ENCODE assay signal across 9 cellular contexts in the genomic region with DNA sequence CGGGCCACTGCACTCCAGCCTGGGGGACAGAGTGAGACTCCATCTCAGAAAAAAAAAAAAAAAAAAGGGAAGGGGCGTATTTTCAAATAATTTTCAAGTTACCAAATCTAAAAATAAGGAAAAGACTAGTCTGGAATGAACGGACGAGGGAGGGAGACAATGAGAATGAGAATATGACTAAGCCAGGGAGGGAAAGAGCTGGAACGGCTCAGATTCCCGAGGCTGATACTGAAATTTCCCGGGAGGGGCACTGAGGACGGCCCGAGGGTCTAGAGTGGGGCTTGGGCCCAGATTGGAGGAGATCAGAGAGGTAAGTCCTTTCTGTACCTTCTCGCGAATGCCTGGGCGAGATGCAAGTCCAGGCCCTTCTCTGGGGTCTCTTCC. TPM values are rescaled to one million over a fixed set of nuclear protein-coding genes. Genes with fewer than 3 reads are reported as not detected.
DNase-seq lines count a peak whose midpoint lies in the region; ATAC-seq and TF ChIP-seq lines count a peak whose summit lies in the region.
"Had no signal": no experiment of that assay in that cellular context is flagged by ENCODE, and none has a peak within 500 bp of the region (broad histone marks: within the 10 kb centered on the region; RNA-seq: fewer than 3 reads in every experiment).

No MANE protein-coding gene starts in this region.

- no peaks in the 10 kb centered on the region for H3K9me3 ChIP-seq in body of pancreas
- no peaks in the 10 kb centered on the region for H3K9me3 ChIP-seq in thoracic aorta

- H3K27me3 ChIP-seq in body of pancreas (no peaks in the 10 kb centered on the region), thoracic aorta (replicated peaks; ENCODE audit: insufficient read depth) (no peaks in the 10 kb centered on the region)

- H3K9me3 Mint-ChIP-seq in activated CD4-positive, alpha-beta T cell treated with anti-CD3 and anti-CD28 coated beads, Interleukin-2, amount 10 ng/mL, durations not matched to agents 24 days and 14 days, result no peaks in the 10 kb centered on the region

- H3K4me3 ChIP-seq in body of pancreas (no peak overlapping the region), thoracic aorta (peak overlapping the region; percentile 90)

- H3K27ac Mint-ChIP-seq in activated CD4-positive, alpha-beta T cell treated with anti-CD3 and anti-CD28 coated beads, Interleukin-2, amount 10 ng/mL, durations not matched to agents 24 days and 14 days, result no peak overlapping the region

- peak; percentile 9 for ATAC-seq in body of pancreas
- ATAC-seq in thoracic aorta (ENCODE audit: insufficient number of reproducible peaks, low FRiP score, low read depth), result no peak
- ATAC-seq in HG03175 (IDR thresholded peaks at IDR 0.05; ENCODE audit: unreplicated experiment), result no peak
- ATAC-seq in GM18867 (IDR thresholded peaks at IDR 0.05; ENCODE audit: unreplicated experiment), result no peak

- H3K4me1 ChIP-seq in body of pancreas (peaks cover 12% of the 10 kb centered on the region), thoracic aorta (ENCODE audit: control insufficient read depth in 1 of 2, low read depth in 2 of 2) (peaks cover 17 to 48% of the 10 kb centered on the region in 2 donors)

- peak overlapping the region; percentile 43 for H3K4me3 Mint-ChIP-seq in activated CD4-positive, alpha-beta T cell treated with anti-CD3 and anti-CD28 coated beads, Interleukin-2, amount 10 ng/mL, durations not matched to agents 24 days and 14 days

- no peak for DNase-seq in activated CD4-positive, alpha-beta T cell treated with anti-CD3 and anti-CD28 coated beads, Interleukin-2, amount 10 ng/mL, durations not matched to agents 24 days and 14 days
- DNase-seq in activated CD4-positive, alpha-beta T cell treated with anti-CD3 and anti-CD28 coated beads for 4 hours, result no peak
- no peak for DNase-seq in body of pancreas
- DNase-seq in kidney glomerular epithelial cell (lab: John Stamatoyannopoulos, UW), result peak; percentile 35
- no peak for DNase-seq in thoracic aorta (ENCODE audit: low spot score)
- no peak for DNase-seq in SKM-1 treated with dmso at 0.1 percent for 144 hours (lab: John Stamatoyannopoulos, UW; ENCODE audit: unreplicated experiment)

- WGBS in body of pancreas, 2 donors, result 53 to 61% methylated on average over 12 of the region's 12 CpGs

- TF ChIP-seq CTCF in body of pancreas (IDR thresholded peaks at IDR 0.05) (no peak), thoracic aorta (IDR thresholded peaks at IDR 0.05) (no peak)

- H3K36me3 Mint-ChIP-seq in activated CD4-positive, alpha-beta T cell treated with anti-CD3 and anti-CD28 coated beads, Interleukin-2, amount 10 ng/mL, durations not matched to agents 24 days and 14 days (ENCODE audit: low read depth), result peaks cover 14% of the 10 kb centered on the region

- H3K27me3 Mint-ChIP-seq in activated CD4-positive, alpha-beta T cell treated with anti-CD3 and anti-CD28 coated beads, Interleukin-2, amount 10 ng/mL, durations not matched to agents 24 days and 14 days, result peaks cover 8% of the 10 kb centered on the region

- H3K36me3 ChIP-seq in body of pancreas (replicated peaks in 1 of 2; ENCODE audit: insufficient read depth in 1 of 2, low read depth in 2 of 2) (no peaks in the 10 kb centered on the region), thoracic aorta (no peaks in the 10 kb centered on the region)

- no peak for TF ChIP-seq POLR2A in body of pancreas (IDR thresholded peaks at IDR 0.05)

- peaks cover 14% of the 10 kb centered on the region for H3K4me1 Mint-ChIP-seq in activated CD4-positive, alpha-beta T cell treated with anti-CD3 and anti-CD28 coated beads, Interleukin-2, amount 10 ng/mL, durations not matched to agents 24 days and 14 days

- H3K27ac ChIP-seq in body of pancreas (no peak overlapping the region), thoracic aorta (peak overlapping the region; percentile 75 to 77)

- intact Hi-C loops in activated CD4-positive, alpha-beta T cell treated with anti-CD3 and anti-CD28 coated beads, Interleukin-2, amount 10 ng/mL, durations not matched to agents 24 days and 14 days (cut with micrococcal nuclease), result loop anchor here (1.0 to 10.0 kb wide), 4 partner anchors 29 to 211 kb away; partner anchors contain the start of genes GLIPR2, OR2S2 and RECK
- intact Hi-C loops in body of pancreas (cut with DNase I), result loop anchor here (5.0 kb wide), 1 partner anchor 63 kb away; no protein-coding TSS in a partner anchor

RNA-seq across cellular contexts. Expression of gene CCIN, which starts 3.4 kb away (rescaled TPM):
- total RNA-seq in activated CD4-positive, alpha-beta T cell treated with anti-CD3 and anti-CD28 coated beads, Interleukin-2, amount 10 ng/mL, durations not matched to agents 24 days and 14 days, result not detected in 2 replicates
- total RNA-seq in body of pancreas (not detected), thoracic aorta (1 to 10 TPM; 1.6 to 2.3 TPM)
- total RNA-seq: liver had no signal

RNA-seq across cellular contexts. Expression of gene CLTA, which starts 25.0 kb away (rescaled TPM):
- 173 and 177 TPM in 2 replicates for total RNA-seq in activated CD4-positive, alpha-beta T cell treated with anti-CD3 and anti-CD28 coated beads, Interleukin-2, amount 10 ng/mL, durations not matched to agents 24 days and 14 days
- 100 to 1,000 TPM in 1 of 2 donors, 10 to 100 TPM in 1; 86.7 to 145 TPM for total RNA-seq in body of pancreas
- 100 to 1,000 TPM; 127 to 145 TPM for total RNA-seq in thoracic aorta

RNA-seq across cellular contexts. Expression of gene GLIPR2, which starts 29.2 kb away (rescaled TPM):
- 25.5 and 25.7 TPM in 2 replicates for total RNA-seq in activated CD4-positive, alpha-beta T cell treated with anti-CD3 and anti-CD28 coated beads, Interleukin-2, amount 10 ng/mL, durations not matched to agents 24 days and 14 days
- total RNA-seq in body of pancreas (1 to 10 TPM; 1.6 to 4.4 TPM), thoracic aorta (10 to 100 TPM; 47.0 to 52.1 TPM)

Comparison
In these comparisons a context has a peak if more than half of its experiments do, and no peak if none do; other contexts are left out.
1. H3K27ac ChIP-seq: peak in thoracic aorta (2 of 2); none in body of pancreas (0 of 4).